In the genomic region with DNA sequence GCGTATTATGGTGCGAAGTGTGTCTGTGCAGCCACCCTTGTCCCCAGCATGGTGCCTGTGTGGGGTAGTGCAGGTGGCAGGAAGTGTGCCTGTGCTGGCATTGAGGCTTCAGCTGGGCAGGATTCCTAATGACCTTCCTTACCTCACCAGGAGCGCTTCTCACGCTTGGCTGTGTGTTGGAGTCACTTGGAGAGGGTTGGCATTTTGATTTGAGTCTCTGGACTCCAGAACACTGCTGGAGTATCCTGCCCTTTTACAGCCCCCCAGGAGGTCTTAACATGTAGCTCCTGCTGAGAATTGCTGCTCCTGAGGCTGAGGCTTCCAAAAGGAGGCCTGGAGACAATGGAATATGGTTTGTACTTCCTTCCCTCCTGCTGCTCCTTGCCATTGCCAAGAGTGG, we compare ENCODE assay signal across 9 cellular contexts.
DNase-seq lines count a peak whose midpoint lies in the region; ATAC-seq and TF ChIP-seq lines count a peak whose summit lies in the region.
"Had no signal": no experiment of that assay in that cellular context is flagged by ENCODE, and none has a peak within 500 bp of the region (broad histone marks: within the 10 kb centered on the region; RNA-seq: fewer than 3 reads in every experiment).

No MANE protein-coding gene starts in this region.

- peak overlapping the region; percentile 18 to 47 (median 33) for H3K27ac ChIP-seq in thyroid gland

- H3K36me3 ChIP-seq in thyroid gland: no peaks in the 10 kb centered on the region

- no peaks in the 10 kb centered on the region for H3K27me3 Mint-ChIP-seq in activated T-cell treated with anti-CD3 and anti-CD28 coated beads, Interleukin-2, amount 50 U/mL, for 24 hours
- H3K27me3 Mint-ChIP-seq in T-cell: no peaks in the 10 kb centered on the region

- 37 to 63% methylated on average over 4 of the region's 4 CpGs for WGBS in thyroid gland, 2 donors

- ATAC-seq in T-cell (replicated peaks in 1 of 4): peak in 1 of 4 experiments; percentile 37
- no peak for ATAC-seq in HG03039 (IDR thresholded peaks at IDR 0.05; ENCODE audit: unreplicated experiment)

- no peaks in the 10 kb centered on the region for H3K9me3 ChIP-seq in thyroid gland

- no peaks in the 10 kb centered on the region for H3K9me3 Mint-ChIP-seq in activated T-cell treated with anti-CD3 and anti-CD28 coated beads, Interleukin-2, amount 50 U/mL, for 24 hours
- H3K9me3 Mint-ChIP-seq in T-cell: no peaks in the 10 kb centered on the region

- H3K27ac Mint-ChIP-seq in activated T-cell treated with anti-CD3 and anti-CD28 coated beads, Interleukin-2, amount 50 U/mL, for 24 hours: peak overlapping the region; percentile 57
- peak overlapping the region; percentile 70 to 75 for H3K27ac Mint-ChIP-seq in T-cell

- POLR2A ChIA-PET in T-cell (lab: Charles Lee): interaction anchor here in 1 of 2 donors (1.4 kb wide), 1 partner anchor 13 kb away, joined by 4 read pairs; no protein-coding TSS in a partner anchor

- no peak overlapping the region for H3K4me3 Mint-ChIP-seq in activated T-cell treated with anti-CD3 and anti-CD28 coated beads, Interleukin-2, amount 50 U/mL, for 24 hours
- H3K4me3 Mint-ChIP-seq in T-cell: peak overlapping the region in 2 of 3 donors; percentile 13 to 62

- TF ChIP-seq POLR2A in thyroid gland (IDR thresholded peaks at IDR 0.05): no peak

- H3K36me3 Mint-ChIP-seq in activated T-cell treated with anti-CD3 and anti-CD28 coated beads, Interleukin-2, amount 50 U/mL, for 24 hours (ENCODE audit: low read depth): peaks cover 59% of the 10 kb centered on the region
- peaks cover 35% of the 10 kb centered on the region for H3K36me3 Mint-ChIP-seq in T-cell

- intact Hi-C loops in thyroid gland (cut with DNase I): no loop called here

- peaks cover 78% of the 10 kb centered on the region for H3K4me1 Mint-ChIP-seq in activated T-cell treated with anti-CD3 and anti-CD28 coated beads, Interleukin-2, amount 50 U/mL, for 24 hours (ENCODE audit: low read depth)
- H3K4me1 Mint-ChIP-seq in T-cell: peaks cover 71 to 86% (median 77%) of the 10 kb centered on the region in 3 donors

- H3K4me1 ChIP-seq in thyroid gland: peaks cover 35 to 53% of the 10 kb centered on the region in 2 donors

- no peak for DNase-seq in activated T-cell treated with anti-CD3 and anti-CD28 coated beads, Interleukin-2, amount 50 U/mL, for 24 hours
- DNase-seq in activated T-cell treated with anti-CD3 and anti-CD28 coated beads, Interleukin-2, amount 50 U/mL, for 48 hours: no peak
- no peak for DNase-seq in T-cell
- DNase-seq in kidney tubule cell (ENCODE audit: low spot score): peak; percentile 40
- peak; percentile 42 to 60 for DNase-seq in thyroid gland
- no peak for DNase-seq in islet precursor cell
- DNase-seq in globus pallidus (ENCODE audit: low spot score): no peak
- DNase-seq: T-helper 9 cell had no signal

- H3K27me3 ChIP-seq in thyroid gland: no peaks in the 10 kb centered on the region

- CTCF ChIA-PET in T-cell (lab: Charles Lee): interaction anchor here (1.0 to 1.5 kb wide), 4 partner anchors 9 to 135 kb away, joined by 3 to 4 read pairs (median 3); no protein-coding TSS in a partner anchor

- no peak for TF ChIP-seq CTCF in thyroid gland (IDR thresholded peaks at IDR 0.05)

- H3K4me3 ChIP-seq in thyroid gland (replicated peaks in 1 of 3): no peak overlapping the region

Comparison
In these comparisons a context has a peak if more than half of its experiments do, and no peak if none do; other contexts are left out.
1. DNase-seq: peak in kidney tubule cell (single experiment) and thyroid gland (2 of 2); none in activated T-cell treated with anti-CD3 and anti-CD28 coated beads, Interleukin-2, amount 50 U/mL, for 24 hours (single experiment), activated T-cell treated with anti-CD3 and anti-CD28 coated beads, Interleukin-2, amount 50 U/mL, for 48 hours (0 of 2), T-cell (0 of 34), islet precursor cell (single experiment) and globus pallidus (single experiment).